Comparison of ENCODE assay signal across 1 cellular context in genomic region chr2:105329197-105329554, GRCh38.
TF ChIP-seq lines count a peak whose summit lies in the region.

No MANE protein-coding gene starts in this region.

TF ChIP-seq in GM23338, 12 proteins besides CTCF, POLR2A, EP300 and RAD21 (continued from another document):
- no peak for TF ChIP-seq ZNF462 (CRISPR knock-in tag; IDR thresholded peaks at IDR 0.05)
